Comparison of ENCODE assay signal across 10 cellular contexts in the genomic region with DNA sequence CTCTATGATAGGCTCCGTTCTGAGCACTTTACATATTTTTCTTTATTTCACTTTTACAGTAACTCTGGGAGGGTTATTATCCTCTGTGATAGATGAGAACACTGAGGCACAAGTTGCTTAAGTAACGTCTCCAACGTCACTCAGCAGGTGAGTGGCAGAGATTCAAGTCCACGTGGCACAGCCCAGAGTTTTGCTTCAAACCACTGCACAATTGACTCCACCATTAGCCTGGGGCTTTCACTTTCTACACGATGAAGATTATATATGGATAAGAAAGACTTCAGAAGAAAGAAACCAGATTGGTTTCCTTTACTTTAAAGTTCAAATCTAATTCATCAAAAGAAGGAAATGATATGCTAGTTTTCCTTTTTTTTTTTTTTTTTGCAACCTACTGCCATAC.
DNase-seq lines count a peak whose midpoint lies in the region; ATAC-seq lines count a peak whose summit lies in the region.
"Had no signal": no experiment of that assay in that cellular context is flagged by ENCODE, and none has a peak within 500 bp of the region (broad histone marks: within the 10 kb centered on the region; RNA-seq: fewer than 3 reads in every experiment).

No MANE protein-coding gene starts in this region.

- ATAC-seq in activated CD4-positive, alpha-beta T cell treated with anti-CD3 and anti-CD28 coated beads for 36 hours = peak; percentile 82
- ATAC-seq in stimulated activated naive B cell treated with anti-CD40 and anti-IgM and Interleukin-4, amounts not matched to agents 10 μg/mL and 1 μg/mL and 100 μg/mL, for 72 hours (replicated peaks) = peak; percentile 59 to 70
- no peak for ATAC-seq in GM21717 (IDR thresholded peaks at IDR 0.05; ENCODE audit: unreplicated experiment)

- H3K4ac ChIP-seq in mesenchymal stem cell (ENCODE audit: low read depth in 1 of 2, low read length in 2 of 2) = no peak overlapping the region

- no peak overlapping the region for H2BK15ac ChIP-seq in mesenchymal stem cell (ENCODE audit: low read depth, poor library complexity, severe bottlenecking)

- peaks cover 8% of the 10 kb centered on the region for H3K4me1 ChIP-seq in mesenchymal stem cell (ENCODE audit: control insufficient read depth, insufficient read depth, low read depth, low read length)
- H3K4me1 ChIP-seq: neural progenitor cell had no signal

- peak overlapping the region in 1 of 2 experiments; percentile 18 for H3K18ac ChIP-seq in mesenchymal stem cell (ENCODE audit: low read depth in 1 of 2, low read length in 2 of 2)

- H2BK120ac ChIP-seq in mesenchymal stem cell (ENCODE audit: low read depth, low read length) = no peak overlapping the region

- no peak overlapping the region for H2BK5ac ChIP-seq in mesenchymal stem cell (ENCODE audit: low read depth, low read length, poor library complexity, severe bottlenecking)

- peak overlapping the region; percentile 46 for H3K4me3 Mint-ChIP-seq in activated CD4-positive, alpha-beta T cell treated with anti-CD3 and anti-CD28 coated beads for 36 hours
- peak overlapping the region; percentile 50 for H3K4me3 Mint-ChIP-seq in activated T-cell treated with anti-CD3 and anti-CD28 coated beads, Interleukin-2, amount 50 U/mL, for 24 hours
- no peak overlapping the region for H3K4me3 Mint-ChIP-seq in stimulated activated naive B cell treated with anti-CD40 and anti-IgM and Interleukin-4, amounts not matched to agents 10 μg/mL and 1 μg/mL and 100 μg/mL, for 72 hours
- H3K4me3 Mint-ChIP-seq: neural progenitor cell had no signal

- H3K4me2 ChIP-seq in mesenchymal stem cell (ENCODE audit: low read length, poor library complexity, severe bottlenecking) = no peak overlapping the region
- H3K4me2 ChIP-seq: neural progenitor cell had no signal

- no peaks in the 10 kb centered on the region for H3K79me1 ChIP-seq in mesenchymal stem cell (replicated peaks; ENCODE audit: low read length, poor library complexity, severe bottlenecking)

- H3K4me3 ChIP-seq in mesenchymal stem cell (ENCODE audit: insufficient read depth in 1 of 2, low read depth in 1 of 2, low read length in 2 of 2) = no peak overlapping the region
- H3K4me3 ChIP-seq: neural progenitor cell had no signal

- intact Hi-C loops in activated CD4-positive, alpha-beta T cell treated with anti-CD3 and anti-CD28 coated beads for 36 hours (cut with DNase I, micrococcal nuclease) = loop anchor here (1.0 kb wide), 6 partner anchors 53 to 312 kb away; no protein-coding TSS in a partner anchor

- no peak overlapping the region for H3K14ac ChIP-seq in mesenchymal stem cell (ENCODE audit: low read length in 2 of 2)

- H3K9me3 ChIP-seq in mesenchymal stem cell (ENCODE audit: control insufficient read depth, low read length) = no peaks in the 10 kb centered on the region

- H2AFZ ChIP-seq in mesenchymal stem cell (ENCODE audit: low read depth, low read length) = no peak overlapping the region
- H2AFZ ChIP-seq: neural progenitor cell had no signal

- H3K36me3 Mint-ChIP-seq in activated CD4-positive, alpha-beta T cell treated with anti-CD3 and anti-CD28 coated beads for 36 hours (ENCODE audit: low read depth) = no peaks in the 10 kb centered on the region
- no peaks in the 10 kb centered on the region for H3K36me3 Mint-ChIP-seq in activated T-cell treated with anti-CD3 and anti-CD28 coated beads, Interleukin-2, amount 50 U/mL, for 24 hours (ENCODE audit: low read depth)
- no peaks in the 10 kb centered on the region for H3K36me3 Mint-ChIP-seq in stimulated activated naive B cell treated with anti-CD40 and anti-IgM and Interleukin-4, amounts not matched to agents 10 μg/mL and 1 μg/mL and 100 μg/mL, for 72 hours
- H3K36me3 Mint-ChIP-seq: neural progenitor cell had no signal

- no peaks in the 10 kb centered on the region for H3K9me3 Mint-ChIP-seq in activated CD4-positive, alpha-beta T cell treated with anti-CD3 and anti-CD28 coated beads for 36 hours (ENCODE audit: low read depth)
- no peaks in the 10 kb centered on the region for H3K9me3 Mint-ChIP-seq in activated T-cell treated with anti-CD3 and anti-CD28 coated beads, Interleukin-2, amount 50 U/mL, for 24 hours
- H3K9me3 Mint-ChIP-seq in stimulated activated naive B cell treated with anti-CD40 and anti-IgM and Interleukin-4, amounts not matched to agents 10 μg/mL and 1 μg/mL and 100 μg/mL, for 72 hours = no peaks in the 10 kb centered on the region
- H3K9me3 Mint-ChIP-seq: neural progenitor cell had no signal

- H3K36me3 ChIP-seq in mesenchymal stem cell (ENCODE audit: control insufficient read depth in 1 of 2, insufficient read depth in 2 of 2, low read depth in 1 of 2, low read length in 2 of 2) = no peaks in the 10 kb centered on the region
- H3K36me3 ChIP-seq: neural progenitor cell had no signal

- peak overlapping the region; percentile 62 for H3K9ac ChIP-seq in mesenchymal stem cell (ENCODE audit: low read length)
- H3K9ac ChIP-seq: neural progenitor cell had no signal

- H3K27me3 ChIP-seq in mesenchymal stem cell (ENCODE audit: control insufficient read depth in 1 of 2, insufficient read depth in 1 of 2, low read length in 2 of 2) = no peaks in the 10 kb centered on the region

- no peak overlapping the region for H4K8ac ChIP-seq in mesenchymal stem cell (ENCODE audit: low read length)

- CTCF ChIA-PET in activated CD4-positive, alpha-beta T cell treated with anti-CD3 and anti-CD28 coated beads for 36 hours (lab: Charles Lee) = no interaction called here

- peak overlapping the region; percentile 96 for H3K27ac Mint-ChIP-seq in activated CD4-positive, alpha-beta T cell treated with anti-CD3 and anti-CD28 coated beads for 36 hours
- H3K27ac Mint-ChIP-seq in activated T-cell treated with anti-CD3 and anti-CD28 coated beads, Interleukin-2, amount 50 U/mL, for 24 hours = peak overlapping the region; percentile 96
- H3K27ac Mint-ChIP-seq in stimulated activated naive B cell treated with anti-CD40 and anti-IgM and Interleukin-4, amounts not matched to agents 10 μg/mL and 1 μg/mL and 100 μg/mL, for 72 hours = no peak overlapping the region
- H3K27ac Mint-ChIP-seq: neural progenitor cell had no signal

- no peak overlapping the region for H2AK5ac ChIP-seq in mesenchymal stem cell (ENCODE audit: low read length, severe bottlenecking)

- H3K4me1 Mint-ChIP-seq in activated CD4-positive, alpha-beta T cell treated with anti-CD3 and anti-CD28 coated beads for 36 hours = peaks cover 77% of the 10 kb centered on the region
- H3K4me1 Mint-ChIP-seq in activated T-cell treated with anti-CD3 and anti-CD28 coated beads, Interleukin-2, amount 50 U/mL, for 24 hours (ENCODE audit: low read depth) = peaks cover 78% of the 10 kb centered on the region
- peaks cover 16 to 22% of the 10 kb centered on the region in 2 donors for H3K4me1 Mint-ChIP-seq in stimulated activated naive B cell treated with anti-CD40 and anti-IgM and Interleukin-4, amounts not matched to agents 10 μg/mL and 1 μg/mL and 100 μg/mL, for 72 hours

- POLR2A ChIA-PET in activated CD4-positive, alpha-beta T cell treated with anti-CD3 and anti-CD28 coated beads for 36 hours (lab: Charles Lee) = no interaction called here

- H2BK12ac ChIP-seq in mesenchymal stem cell (ENCODE audit: low read length in 2 of 2) = peak overlapping the region; percentile 45 to 70

- WGBS in mesenchymal stem cell = 86% methylated on average over 4 of the region's 5 CpGs

- H4K91ac ChIP-seq in mesenchymal stem cell (ENCODE audit: low read length) = no peak overlapping the region

- H3K23ac ChIP-seq in mesenchymal stem cell (ENCODE audit: low read length in 2 of 2) = no peak overlapping the region

- DNase-seq in activated CD4-positive, alpha-beta T cell treated with anti-CD3 and anti-CD28 coated beads for 36 hours = peak; percentile 82
- DNase-seq in activated CD4-positive, alpha-beta T cell treated with anti-CD3 and anti-CD28 coated beads for 1 hour = no peak
- DNase-seq in activated T-cell treated with anti-CD3 and anti-CD28 coated beads, Interleukin-2, amount 50 U/mL, for 24 hours = no peak
- no peak for DNase-seq in mesenchymal stem cell
- DNase-seq in stimulated activated naive B cell treated with anti-CD40 and anti-IgM and Interleukin-4, amounts not matched to agents 10 μg/mL and 1 μg/mL and 100 μg/mL, for 72 hours = no peak
- DNase-seq in cerebellar nuclear complex (lab: John Stamatoyannopoulos, UW) = no peak
- no peak for DNase-seq in NCI-H345 treated with DMSO at 0.1 percent for 48 hours (lab: John Stamatoyannopoulos, UW; ENCODE audit: unreplicated experiment)
- DNase-seq: NCI-H69 had no signal

- H3K27me3 Mint-ChIP-seq in activated CD4-positive, alpha-beta T cell treated with anti-CD3 and anti-CD28 coated beads for 36 hours = peaks cover 25% of the 10 kb centered on the region
- H3K27me3 Mint-ChIP-seq in activated T-cell treated with anti-CD3 and anti-CD28 coated beads, Interleukin-2, amount 50 U/mL, for 24 hours = peaks cover 30% of the 10 kb centered on the region
- H3K27me3 Mint-ChIP-seq in stimulated activated naive B cell treated with anti-CD40 and anti-IgM and Interleukin-4, amounts not matched to agents 10 μg/mL and 1 μg/mL and 100 μg/mL, for 72 hours = peaks cover 31 to 49% of the 10 kb centered on the region in 2 donors

- H3K27ac ChIP-seq in mesenchymal stem cell (ENCODE audit: low read length, poor library complexity, severe bottlenecking) = no peak overlapping the region
- H3K27ac ChIP-seq: neural progenitor cell had no signal

Comparison
In these comparisons a context has a peak if more than half of its experiments do, and no peak if none do; other contexts are left out.
1. H3K4me3 Mint-ChIP-seq: peak in activated CD4-positive, alpha-beta T cell treated with anti-CD3 and anti-CD28 coated beads for 36 hours (single experiment) and activated T-cell treated with anti-CD3 and anti-CD28 coated beads, Interleukin-2, amount 50 U/mL, for 24 hours (single experiment); none in stimulated activated naive B cell treated with anti-CD40 and anti-IgM and Interleukin-4, amounts not matched to agents 10 μg/mL and 1 μg/mL and 100 μg/mL, for 72 hours (0 of 2).